In the genomic region with DNA sequence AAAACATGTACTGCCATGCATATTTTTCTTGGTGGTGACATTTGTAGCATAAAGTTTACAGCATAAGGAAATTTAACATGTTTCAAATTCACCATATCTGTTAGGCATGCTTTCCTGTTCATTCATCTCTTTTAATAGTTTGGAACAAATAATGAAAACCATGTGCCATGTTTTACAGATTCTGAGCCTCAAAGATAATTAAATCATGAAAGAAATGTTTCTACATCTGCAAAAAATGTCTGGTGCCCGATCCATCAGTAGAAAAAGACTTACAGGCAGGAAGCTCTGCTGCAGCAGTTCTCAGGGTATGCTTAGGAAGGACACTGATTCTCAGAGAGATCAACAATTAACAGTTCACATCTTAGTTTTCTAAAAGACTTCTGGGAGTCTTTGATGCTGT, we compare ENCODE assay signal across 21 cellular contexts.
"Had no signal": no experiment of that assay in that cellular context is flagged by ENCODE, and none has a peak within 500 bp of the region (broad histone marks: within the 10 kb centered on the region; RNA-seq: fewer than 3 reads in every experiment).

No MANE protein-coding gene starts in this region.

- H3K9me3 ChIP-seq: Peyer's patch, SJCRH30 had no signal

- H3K4me1 ChIP-seq: Peyer's patch, SJCRH30 had no signal

- H3K4me2 ChIP-seq: PC-9 had no signal

- H3K4me3 ChIP-seq: PC-9, Peyer's patch, SJCRH30 had no signal

- H3K36me3 ChIP-seq: Peyer's patch, SJCRH30 had no signal

- DNase-seq: IMR-90, KG1, NCI-H1048, NCI-H1105, NCI-H1417, NCI-H1436 treated with DMSO at 0.1 percent for 48 hours, NCI-H1694, NCI-H187 treated with DMSO at 0.1 percent for 48 hours, NCI-H2081, NCI-H2107, NCI-H226, NCI-H446, NCI-H510A, NCI-H524 treated with DMSO at 0.1 percent for 48 hours, NCI-H69, NCI-H774, OCI-M1, PC-9, Peyer's patch, SHP77 treated with DMSO at 0.1 percent for 48 hours, SJCRH30 had no signal

- H3K27ac ChIP-seq: PC-9, Peyer's patch, SJCRH30 had no signal

- H3K27me3 ChIP-seq: Peyer's patch, SJCRH30 had no signal

- H2AFZ ChIP-seq: PC-9 had no signal
